ENCODE assay signal across 8 cellular contexts in genomic region chr7:45000096-45001032, GRCh38. TPM values are rescaled to one million over a fixed set of nuclear protein-coding genes. Genes with fewer than 3 reads are reported as not detected.
DNase-seq lines count a peak whose midpoint lies in the region; ATAC-seq and TF ChIP-seq lines count a peak whose summit lies in the region.

TSS of gene CCM2 (plus strand) at chr7:45000201. CDS start at chr7:45000334, 133 bp downstream.

- H2BK5ac ChIP-seq in trophoblast cell (ENCODE audit: low read depth, low read length, poor library complexity), result peak within 1 kb of the TSS; percentile 93

- peak within 1 kb of the TSS; percentile 93 for H3K4me3 Mint-ChIP-seq in activated naive CD8-positive, alpha-beta T cell treated with anti-CD3 and anti-CD28 coated beads, Interleukin-2, amount 10 ng/mL, durations not matched to agents 7 days and 5 days

- H3K4ac ChIP-seq in trophoblast cell (ENCODE audit: low read depth, low read length), result peak within 1 kb of the TSS; percentile 96

- H4K91ac ChIP-seq in trophoblast cell (ENCODE audit: low read depth, low read length), result peak within 1 kb of the TSS; percentile 89

- no peaks in the 10 kb centered on the region for H3K9me3 Mint-ChIP-seq in activated naive CD8-positive, alpha-beta T cell treated with anti-CD3 and anti-CD28 coated beads, Interleukin-2, amount 10 ng/mL, durations not matched to agents 7 days and 5 days

- H3K18ac ChIP-seq in trophoblast cell (ENCODE audit: low read length), result peak within 1 kb of the TSS; percentile 97

- peaks cover 34% of the 10 kb centered on the region for H4K20me1 ChIP-seq in Loucy (ENCODE audit: insufficient read depth, low read length, poor library complexity, severe bottlenecking)

- H3K9ac ChIP-seq in Loucy (ENCODE audit: low read depth, low read length, poor library complexity, severe bottlenecking) (peak within 1 kb of the TSS; percentile 95), trophoblast cell (ENCODE audit: low read length) (peak within 1 kb of the TSS; percentile 88)

- peaks cover 68% of the 10 kb centered on the region for H3K4me1 ChIP-seq in Loucy (ENCODE audit: insufficient read depth, low read length, poor library complexity, severe bottlenecking)
- H3K4me1 ChIP-seq in heart right ventricle, result peaks cover 0 to 41% (median 21%) of the 10 kb centered on the region in 9 donors
- H3K4me1 ChIP-seq in trophoblast cell (ENCODE audit: control insufficient read depth in 1 of 2, insufficient read depth in 2 of 2, low read length in 2 of 2), result peaks cover 3 to 5% of the 10 kb centered on the region in 2 experiments

- H3K36me3 ChIP-seq in Loucy (ENCODE audit: insufficient read depth, low read length) (no peaks in the 10 kb centered on the region), heart right ventricle (peaks cover 0 to 6% (median 0%) of the 10 kb centered on the region in 9 donors), trophoblast cell (ENCODE audit: control insufficient read depth in 1 of 2, insufficient read depth in 2 of 2, low read length in 2 of 2) (peaks cover 0 to 3% of the 10 kb centered on the region in 2 experiments)

- peak within 1 kb of the TSS; percentile 92 for H3K27ac Mint-ChIP-seq in activated naive CD8-positive, alpha-beta T cell treated with anti-CD3 and anti-CD28 coated beads, Interleukin-2, amount 10 ng/mL, durations not matched to agents 7 days and 5 days

- peaks cover 35% of the 10 kb centered on the region for H3K4me1 Mint-ChIP-seq in activated naive CD8-positive, alpha-beta T cell treated with anti-CD3 and anti-CD28 coated beads, Interleukin-2, amount 10 ng/mL, durations not matched to agents 7 days and 5 days

- peak within 1 kb of the TSS; percentile 91 for H4K8ac ChIP-seq in trophoblast cell (ENCODE audit: low read depth, low read length)

- TF ChIP-seq POLR2A in erythroblast (IDR thresholded peaks at IDR 0.05; ENCODE audit: low read length), result no peak

- no peaks in the 10 kb centered on the region for H3K27me3 Mint-ChIP-seq in activated naive CD8-positive, alpha-beta T cell treated with anti-CD3 and anti-CD28 coated beads, Interleukin-2, amount 10 ng/mL, durations not matched to agents 7 days and 5 days

- H3K36me3 Mint-ChIP-seq in activated naive CD8-positive, alpha-beta T cell treated with anti-CD3 and anti-CD28 coated beads, Interleukin-2, amount 10 ng/mL, durations not matched to agents 7 days and 5 days, result peaks cover 10% of the 10 kb centered on the region

- H3K9me3 ChIP-seq in Loucy (ENCODE audit: insufficient read depth, low read depth, low read length), result no peaks in the 10 kb centered on the region
- H3K9me3 ChIP-seq in heart right ventricle, result no peaks in the 10 kb centered on the region
- H3K9me3 ChIP-seq in trophoblast cell (ENCODE audit: insufficient read depth, low read depth, low read length), result no peaks in the 10 kb centered on the region

- peaks cover 16% of the 10 kb centered on the region for H3F3A ChIP-seq in Loucy (ENCODE audit: low read depth)

- H3K4me3 ChIP-seq in AG10803 (ENCODE audit: low read length) (peak within 1 kb of the TSS; percentile 78), Loucy (ENCODE audit: low read length, poor library complexity, severe bottlenecking) (peak within 1 kb of the TSS; percentile 90), heart right ventricle (peak within 1 kb of the TSS; percentile 43 to 82 (median 74)), trophoblast cell (ENCODE audit: low read depth, low read length) (peak within 1 kb of the TSS; percentile 80)

- H3K79me1 ChIP-seq in trophoblast cell (ENCODE audit: low read length), result peaks cover 7% of the 10 kb centered on the region

- peak within 1 kb of the TSS; percentile 90 for H3K4me2 ChIP-seq in Loucy (ENCODE audit: low read depth, low read length, poor library complexity, severe bottlenecking)
- peak within 1 kb of the TSS; percentile 86 for H3K4me2 ChIP-seq in trophoblast cell (ENCODE audit: low read length)

- no peaks in the 10 kb centered on the region for H3K9me2 ChIP-seq in Loucy (replicated peaks; ENCODE audit: low read depth, low read length)

- peak within 1 kb of the TSS; percentile 96 for H3K14ac ChIP-seq in trophoblast cell (ENCODE audit: low read length)

- H2AK5ac ChIP-seq in trophoblast cell (ENCODE audit: low read length), result peak within 1 kb of the TSS; percentile 93

- H2BK120ac ChIP-seq in trophoblast cell (ENCODE audit: insufficient read depth, low read length, poor library complexity), result peak within 1 kb of the TSS; percentile 87

- H3K23ac ChIP-seq in trophoblast cell (ENCODE audit: low read length), result no peak within 1 kb of the TSS

- peak; percentile 2 for ATAC-seq in GM18867 (IDR thresholded peaks at IDR 0.05; ENCODE audit: unreplicated experiment)
- ATAC-seq in activated naive CD8-positive, alpha-beta T cell treated with anti-CD3 and anti-CD28 coated beads, Interleukin-2, amount 10 ng/mL, durations not matched to agents 7 days and 5 days (ENCODE audit: low read depth), result no peak
- peak; percentile 3 to 51 (median 38) for ATAC-seq in heart right ventricle

- H3K27ac ChIP-seq in heart right ventricle (peak within 1 kb of the TSS; percentile 80 to 96 (median 93)), trophoblast cell (ENCODE audit: low read depth, low read length) (peak within 1 kb of the TSS; percentile 90)

- DNase-seq in AG10803 (ENCODE audit: low read depth) (peak; percentile 58), heart right ventricle (peak; percentile 70 to 77), trophoblast cell (peak; percentile 18 to 45), erythroblast (lab: John Stamatoyannopoulos, UW) (no peak), HK-2 (ENCODE audit: unreplicated experiment) (no peak)
- DNase-seq in activated naive CD8-positive, alpha-beta T cell treated with anti-CD3 and anti-CD28 coated beads, Interleukin-2, amount 10 ng/mL, durations not matched to agents 7 days and 5 days, result no peak

- H2AFZ ChIP-seq in Loucy (ENCODE audit: low read length), result no peak within 1 kb of the TSS
- peak within 1 kb of the TSS; percentile 81 for H2AFZ ChIP-seq in trophoblast cell (ENCODE audit: insufficient read depth, low read length, poor library complexity)

- H2BK12ac ChIP-seq in trophoblast cell (ENCODE audit: low read length), result peak within 1 kb of the TSS; percentile 87

- POLR2A ChIA-PET in activated naive CD8-positive, alpha-beta T cell treated with anti-CD3 and anti-CD28 coated beads, Interleukin-2, amount 10 ng/mL, durations not matched to agents 7 days and 5 days (lab: Charles Lee), result interaction anchor here (1.0 to 7.8 kb wide), 17 partner anchors 9 to 418 kb away, joined by 3 to 202 read pairs (median 6); partner anchors contain the start of genes H2AZ2, MYO1G, PURB and TBRG4

- H3K27me3 ChIP-seq in Loucy (ENCODE audit: insufficient read depth, low read length, poor library complexity, severe bottlenecking) (no peaks in the 10 kb centered on the region), heart right ventricle (no peaks in the 10 kb centered on the region), trophoblast cell (ENCODE audit: insufficient read depth, low read length) (no peaks in the 10 kb centered on the region)

- intact Hi-C loops in heart right ventricle (cut with DNase I), result loop anchor here in 3 of 10 donors (5.0 to 10.0 kb wide), 2 partner anchors 54 to 112 kb away; partner anchors contain the start of gene TBRG4 (in 2 of the 3)

- no peak for TF ChIP-seq CTCF in AG10803 (conservative IDR thresholded peaks at IDR 0.05; ENCODE audit: low read length)
- TF ChIP-seq CTCF in Loucy (conservative IDR thresholded peaks at IDR 0.05; ENCODE audit: low read length), result no peak
- no peak for TF ChIP-seq CTCF in heart right ventricle (IDR thresholded peaks at IDR 0.05)

- H4K12ac ChIP-seq in trophoblast cell (ENCODE audit: low read depth, low read length), result peak within 1 kb of the TSS; percentile 95

- WGBS in heart right ventricle, 2 donors, result 0 to 1% methylated on average over 50 to 61 of the region's 77 CpGs
- no CpG with 5 or more reads among the region's 77 CpGs for WGBS in trophoblast cell (ENCODE audit: extremely low coverage, insufficient coverage, insufficient read length)

- H3K79me2 ChIP-seq in Loucy (ENCODE audit: insufficient read depth, low read length) (peaks cover 72% of the 10 kb centered on the region), trophoblast cell (ENCODE audit: control insufficient read depth, insufficient read depth, low read length, poor library complexity) (peaks cover 14% of the 10 kb centered on the region)

RNA-seq across cellular contexts. Expression of gene CCM2, which starts in this region (rescaled TPM):
- 100 to 1,000 TPM; 126 to 132 TPM for total RNA-seq in activated naive CD8-positive, alpha-beta T cell treated with anti-CD3 and anti-CD28 coated beads, Interleukin-2, amount 10 ng/mL, durations not matched to agents 7 days and 5 days
- 10 to 100 TPM; 21.5 to 37.7 (median 25.4) TPM for total RNA-seq in heart right ventricle
- 10 to 100 TPM; 45.1 to 71.1 TPM for polyA plus RNA-seq in heart right ventricle
- polyA plus RNA-seq in trophoblast cell (2013), result 25.9 and 26.5 TPM in 2 replicates

Comparison
In these comparisons a context has a peak if more than half of its experiments do, and no peak if none do; other contexts are left out.
1. DNase-seq: peak in AG10803 (single experiment), heart right ventricle (2 of 2) and trophoblast cell (2 of 2); none in activated naive CD8-positive, alpha-beta T cell treated with anti-CD3 and anti-CD28 coated beads, Interleukin-2, amount 10 ng/mL, durations not matched to agents 7 days and 5 days (single experiment), erythroblast (0 of 2) and HK-2 (single experiment).
2. Peak in every context shown above with its lines, with median percentiles within 50 percentile points of each other: H3K4me3 ChIP-seq.